ENCODE assay signal across 7 cellular contexts in the genomic region with DNA sequence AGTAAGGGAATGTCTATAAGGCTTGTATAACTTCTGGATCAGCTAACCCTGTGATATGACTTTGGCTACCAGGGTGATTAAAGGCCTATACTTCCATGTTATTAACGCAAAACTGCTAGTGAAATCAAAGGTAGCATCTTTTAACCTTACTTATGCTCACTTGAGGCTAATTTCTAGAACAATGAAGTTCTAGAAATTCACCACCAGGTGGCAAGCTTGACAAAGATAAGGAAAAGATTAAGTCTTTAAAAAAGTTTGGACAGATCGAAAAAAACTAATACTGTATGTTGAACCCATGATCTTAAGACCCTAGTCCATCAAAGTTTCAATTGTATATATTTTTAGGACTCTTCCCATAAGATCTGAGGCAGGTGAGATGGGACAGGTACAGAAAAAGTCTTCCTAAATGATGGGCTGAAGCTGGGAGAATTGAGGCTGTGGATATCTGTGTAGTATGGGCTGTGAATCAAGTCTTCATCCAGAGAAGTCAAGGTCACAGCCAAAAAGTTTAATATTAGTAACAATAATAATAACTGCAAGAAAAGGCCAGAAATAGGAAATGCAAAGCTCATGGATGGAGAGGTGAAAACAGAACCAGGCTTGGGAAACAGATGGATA. TPM values are rescaled to one million over a fixed set of nuclear protein-coding genes. Genes with fewer than 3 reads are reported as not detected.
DNase-seq lines count a peak whose midpoint lies in the region; ATAC-seq, FAIRE-seq and TF ChIP-seq lines count a peak whose summit lies in the region.

No MANE protein-coding gene starts in this region.

- intact Hi-C loops in gastrocnemius medialis (cut with DNase I; ENCODE audit: low total_unique reads): no loop called here

- peak; percentile 53 for TF ChIP-seq CTCF in D721Med (IDR thresholded peaks at IDR 0.05; ENCODE audit: insufficient read depth, missing control alignments)
- peak; percentile 53 for TF ChIP-seq CTCF in fibroblast of mammary gland (conservative IDR thresholded peaks at IDR 0.05; ENCODE audit: control insufficient read depth, insufficient read depth, low read depth, low read length)
- TF ChIP-seq CTCF in gastrocnemius medialis (IDR thresholded peaks at IDR 0.05 in 4 of 5, conservative IDR thresholded peaks at IDR 0.05 in 1 of 5): peak in 4 of 5 experiments; percentile 20 to 52 (median 45)

- DNase-seq in D721Med (ENCODE audit: insufficient read length, low spot score) (no peak), RPMI8226 (peak; percentile 41), fibroblast of mammary gland (ENCODE audit: low read depth) (peak; percentile 66), gastrocnemius medialis (no peak), NCI-H128 (lab: John Stamatoyannopoulos, UW; ENCODE audit: unreplicated experiment) (no peak)

- no peaks in the 10 kb centered on the region for H3K27me3 ChIP-seq in gastrocnemius medialis

- H3K27ac ChIP-seq in gastrocnemius medialis: no peak overlapping the region

- ATAC-seq in GM21717 (IDR thresholded peaks at IDR 0.05; ENCODE audit: unreplicated experiment) (peak; percentile 50), gastrocnemius medialis (no peak), GM21381 (IDR thresholded peaks at IDR 0.05; ENCODE audit: unreplicated experiment) (no peak)

- no peaks in the 10 kb centered on the region for H3K9me3 ChIP-seq in gastrocnemius medialis

- no peaks in the 10 kb centered on the region for H3K4me1 ChIP-seq in gastrocnemius medialis

- TF ChIP-seq POLR2A in gastrocnemius medialis (IDR thresholded peaks at IDR 0.05): no peak

- in situ Hi-C loops in gastrocnemius medialis (cut with MboI; ENCODE audit: low sequenced_read_pairs in 4 of 4): no loop called here

- no peak for FAIRE-seq in D721Med (lab: Jason Lieb, UNC)

- peaks cover 0 to 3% of the 10 kb centered on the region in 2 donors for H3K36me3 ChIP-seq in gastrocnemius medialis

- H3K4me3 ChIP-seq in fibroblast of mammary gland (ENCODE audit: control insufficient read depth, low read depth, low read length) (no peak overlapping the region), gastrocnemius medialis (no peak overlapping the region)

RNA-seq across cellular contexts. Expression of gene KYAT3, which starts 18.8 kb away (rescaled TPM):
- 1 to 10 TPM; 6.6 to 9.1 (median 7.0) TPM for total RNA-seq in gastrocnemius medialis

RNA-seq across cellular contexts. Expression of gene RBMXL1, which starts 18.8 kb away (rescaled TPM):
- 1 to 10 TPM; 4.9 to 9.2 (median 5.8) TPM for total RNA-seq in gastrocnemius medialis

RNA-seq across cellular contexts. Expression of gene GBP3, which starts 49.0 kb away (rescaled TPM):
- 1 to 10 TPM; 1.5 to 6.6 (median 2.5) TPM for total RNA-seq in gastrocnemius medialis

Comparison
In these comparisons a context has a peak if more than half of its experiments do, and no peak if none do; other contexts are left out.
1. DNase-seq: peak in RPMI8226 (single experiment) and fibroblast of mammary gland (single experiment); none in D721Med (single experiment), gastrocnemius medialis (0 of 2) and NCI-H128 (single experiment).
2. Peak in every context shown above with its lines, with median percentiles within 50 percentile points of each other: CTCF ChIP-seq.